ENCODE assay signal across 2 cellular contexts in genomic region chr13:98548230-98548629, GRCh38.
TF ChIP-seq lines count a peak whose summit lies in the region.

No MANE protein-coding gene starts in this region.

TF ChIP-seq in IMR-90, 13 proteins besides CTCF, POLR2A, EP300 and RAD21:
- TF ChIP-seq NFE2L2 (IDR thresholded peaks at IDR 0.05; ENCODE audit: low read depth, low read length): no peak
- TF ChIP-seq MXI1 (IDR thresholded peaks at IDR 0.05; ENCODE audit: borderline replicate concordance, low read depth, low read length): no peak
- no peak for TF ChIP-seq MAFK (IDR thresholded peaks at IDR 0.05; ENCODE audit: low read depth, low read length)
- no peak for TF ChIP-seq CEBPB (IDR thresholded peaks at IDR 0.05; ENCODE audit: low read depth, low read length)
- no peak for TF ChIP-seq CHD1 (IDR thresholded peaks at IDR 0.05; ENCODE audit: low read depth, low read length)
- no peak for TF ChIP-seq RCOR1 (IDR thresholded peaks at IDR 0.05; ENCODE audit: insufficient replicate concordance, low read length)
- TF ChIP-seq SMC3 (IDR thresholded peaks at IDR 0.05; ENCODE audit: low read depth, low read length): no peak
- TF ChIP-seq FOS (IDR thresholded peaks at IDR 0.05; ENCODE audit: low read depth, low read length): no peak
- TF ChIP-seq RFX5 (IDR thresholded peaks at IDR 0.05; ENCODE audit: low read depth, low read length): no peak
- TF ChIP-seq USF2 (IDR thresholded peaks at IDR 0.05; ENCODE audit: low read depth, low read length): no peak

TF ChIP-seq in HEK293T, 16 proteins besides CTCF, POLR2A, EP300 and RAD21:
- no peak for TF ChIP-seq L3MBTL2 (conservative IDR thresholded peaks at IDR 0.05)
- no peak for TF ChIP-seq CTBP1 (IDR thresholded peaks at IDR 0.05; ENCODE audit: borderline replicate concordance)
- no peak for TF ChIP-seq PKNOX1 (IDR thresholded peaks at IDR 0.05)
- no peak for TF ChIP-seq LEF1 (IDR thresholded peaks at IDR 0.05; ENCODE audit: borderline replicate concordance)
- no peak for TF ChIP-seq FOXA1 (IDR thresholded peaks at IDR 0.05)
TF ChIP-seq in HEK293T: peak in this region for 0.
